In the genomic region with DNA sequence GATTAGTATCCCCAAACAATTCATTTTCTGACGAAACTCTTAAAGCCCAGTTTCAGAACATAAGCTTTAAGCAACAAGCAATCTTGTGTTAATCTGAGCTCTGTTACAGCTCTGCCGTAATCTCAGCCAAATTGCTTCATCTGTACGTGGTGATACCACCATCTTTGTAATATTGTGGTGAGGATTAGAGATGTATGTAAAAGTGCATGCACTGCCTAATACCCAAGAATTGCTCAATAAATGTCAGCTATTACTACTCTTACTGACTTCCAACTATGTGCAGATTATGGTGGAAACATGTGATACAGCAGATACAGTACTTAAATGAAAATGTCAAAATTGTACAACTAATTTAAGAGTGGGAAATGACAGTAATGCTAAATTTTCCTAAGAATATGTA, we compare ENCODE assay signal across 20 cellular contexts. TPM values are rescaled to one million over a fixed set of nuclear protein-coding genes. Genes with fewer than 3 reads are reported as not detected.
A peak's percentile ranks its signal among the peaks of the same experiment; 100 is the strongest.
DNase-seq lines count a peak whose midpoint lies in the region; ATAC-seq and TF ChIP-seq lines count a peak whose summit lies in the region.
"Had no signal": no experiment of that assay in that cellular context is flagged by ENCODE, and none has a peak within 500 bp of the region (broad histone marks: within the 10 kb centered on the region; RNA-seq: fewer than 3 reads in every experiment).

No MANE protein-coding gene starts in this region.

- no peak for TF ChIP-seq CTCF in VCaP (conservative IDR thresholded peaks at IDR 0.05)
- no peak for TF ChIP-seq CTCF in lower lobe of right lung (IDR thresholded peaks at IDR 0.05)

- H3K27ac ChIP-seq in VCaP (peak overlapping the region; percentile 84), lower lobe of right lung (no peak overlapping the region)
- H3K27ac ChIP-seq: adrenal gland, KMS-11, right lobe of liver had no signal

- DNase-seq in AML-193 (lab: John Stamatoyannopoulos, UW): peak; percentile 20 to 30
- DNase-seq in GF-D8 (lab: John Stamatoyannopoulos, UW): peak; percentile 5
- no peak for DNase-seq in lower lobe of right lung
- no peak for DNase-seq in GDM1 (lab: John Stamatoyannopoulos, UW)
- no peak for DNase-seq in NCI-H146 (lab: John Stamatoyannopoulos, UW)
- DNase-seq in NCI-H2227 treated with DMSO at 0.1 percent for 48 hours (lab: John Stamatoyannopoulos, UW): no peak
- DNase-seq: ACHN; activated CD4-positive, alpha-beta T cell treated with anti-CD3 and anti-CD28 coated beads, Interleukin-2, amount 50 U/mL, for 4 hours; activated gamma-delta T cell treated with Interleukin-2 at 50 U/mL for 16 hours; adrenal gland; DMS53; H9; kidney; NCI-H1105; NCI-H2107; NCI-H526; right lobe of liver had no signal

- H3K9me3 ChIP-seq in lower lobe of right lung: no peaks in the 10 kb centered on the region
- H3K9me3 ChIP-seq: adrenal gland, right lobe of liver had no signal

- H3K4me3 ChIP-seq in lower lobe of right lung: no peak overlapping the region
- H3K4me3 ChIP-seq: adrenal gland, right lobe of liver had no signal

- ATAC-seq in lower lobe of right lung (peak; percentile 29 to 53), GM18868 (IDR thresholded peaks at IDR 0.05; ENCODE audit: unreplicated experiment) (no peak)

- H3K4me1 ChIP-seq in lower lobe of right lung: peaks cover 15% of the 10 kb centered on the region

- intact Hi-C loops in lower lobe of right lung (cut with DNase I): no loop called here

- H3K36me3 ChIP-seq in lower lobe of right lung: no peaks in the 10 kb centered on the region
- H3K36me3 ChIP-seq: adrenal gland, right lobe of liver had no signal

- H3K27me3 ChIP-seq in lower lobe of right lung (ENCODE audit: low read depth): no peaks in the 10 kb centered on the region
- H3K27me3 ChIP-seq: adrenal gland, right lobe of liver had no signal

RNA-seq across cellular contexts. Expression of a gene that starts 1.8 kb away (rescaled TPM):
- 4.8 TPM for total RNA-seq in lower lobe of right lung

RNA-seq across cellular contexts. Expression of a gene that starts 36.5 kb away (rescaled TPM):
- total RNA-seq in lower lobe of right lung: 14.9 TPM

RNA-seq across cellular contexts. Expression of a gene that starts 37.4 kb away (rescaled TPM):
- total RNA-seq in lower lobe of right lung: 46.1 TPM

Comparison
In these comparisons a context has a peak if more than half of its experiments do, and no peak if none do; other contexts are left out.
1. DNase-seq: peak in AML-193 (2 of 2) and GF-D8 (single experiment); none in lower lobe of right lung (single experiment), GDM1 (single experiment), NCI-H146 (single experiment) and NCI-H2227 treated with DMSO at 0.1 percent for 48 hours (single experiment).